Comparison of ENCODE assay signal across 8 cellular contexts in the genomic region with DNA sequence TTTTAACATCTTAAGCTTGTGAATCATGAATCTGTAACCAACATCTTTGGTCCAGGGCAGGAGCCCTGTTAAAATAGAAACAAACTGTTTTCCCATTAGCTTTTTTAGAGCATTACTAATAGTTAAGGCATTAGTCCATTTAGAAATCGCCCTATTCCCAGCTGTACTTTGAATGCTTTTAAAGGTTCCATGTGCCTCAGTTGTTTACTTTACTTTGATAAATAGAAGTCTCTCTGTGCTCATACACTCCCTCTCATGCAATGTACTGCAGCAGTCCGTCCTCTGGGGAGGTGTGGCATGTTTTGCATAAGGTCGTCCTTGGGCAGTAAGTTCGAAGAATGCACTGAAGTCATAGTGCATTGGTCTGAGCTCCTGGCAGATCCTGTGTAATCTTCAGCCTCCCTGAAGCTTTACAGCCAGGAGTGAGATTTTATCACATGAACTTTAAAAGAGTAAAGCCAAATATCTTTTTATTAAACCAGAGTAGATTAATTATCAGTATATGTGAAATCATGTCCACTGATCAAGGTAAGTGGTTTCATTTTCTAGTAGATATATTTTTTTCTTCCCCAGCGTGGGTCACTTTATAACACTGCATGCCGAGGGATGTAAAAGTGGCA.
DNase-seq lines count a peak whose midpoint lies in the region; ATAC-seq, FAIRE-seq and TF ChIP-seq lines count a peak whose summit lies in the region.

No MANE protein-coding gene starts in this region.

- 6 to 8% (median 7%) methylated on average over 6 of the region's 6 CpGs for WGBS in stomach, 5 donors

- peaks cover 0 to 4% (median 0%) of the 10 kb centered on the region in 11 experiments; a peak in 1 of 22 replicates for H3K36me3 ChIP-seq in BLaER1 treated with 17β-estradiol and CSF1 and Interleukin-3, amounts not matched to agents 10 nM and 100 nM
- H3K36me3 ChIP-seq in Karpas-422 (ENCODE audit: insufficient read depth, low read length) = no peaks in the 10 kb centered on the region
- H3K36me3 ChIP-seq in kidney (ENCODE audit: control insufficient read depth in 1 of 2, insufficient read depth in 2 of 2, low read length in 2 of 2) = no peaks in the 10 kb centered on the region
- no peaks in the 10 kb centered on the region for H3K36me3 ChIP-seq in stomach

- H3K4me1 ChIP-seq in BLaER1 treated with 17β-estradiol and CSF1 and Interleukin-3, amounts not matched to agents 10 nM and 100 nM = peaks cover 27 to 47% (median 30%) of the 10 kb centered on the region in 10 experiments
- peaks cover 20% of the 10 kb centered on the region for H3K4me1 ChIP-seq in Karpas-422 (ENCODE audit: low read length)
- H3K4me1 ChIP-seq in kidney (ENCODE audit: control insufficient read depth in 1 of 2, insufficient read depth in 1 of 2, low read depth in 1 of 2, low read length in 2 of 2) = peaks cover 9 to 23% of the 10 kb centered on the region in 2 donors
- peaks cover 46 to 95% (median 67%) of the 10 kb centered on the region in 4 donors for H3K4me1 ChIP-seq in stomach

- H3K4me3 ChIP-seq in BLaER1 treated with 17β-estradiol and CSF1 and Interleukin-3, amounts not matched to agents 10 nM and 100 nM = peak overlapping the region in 8 of 10 experiments; percentile 26 to 67 (median 45); a peak in 13 of 20 replicates
- H3K4me3 ChIP-seq in Karpas-422 (ENCODE audit: low read length) (no peak overlapping the region), astrocyte of the spinal cord (ENCODE audit: low read depth, low read length) (peak overlapping the region; percentile 50), kidney (ENCODE audit: low read length in 2 of 2) (peak overlapping the region; percentile 57 to 85), stomach (peak overlapping the region; percentile 36 to 48 (median 38))

- H2AFZ ChIP-seq in Karpas-422 (ENCODE audit: low read length) = no peak overlapping the region

- no peaks in the 10 kb centered on the region for H3K9me2 ChIP-seq in Karpas-422 (replicated peaks; ENCODE audit: insufficient read depth, low read length)

- in situ Hi-C loops in astrocyte of the spinal cord (cut with HindIII; ENCODE audit: low sequenced_read_pairs) = no loop called here

- intact Hi-C loops in kidney (cut with DNase I) (no loop called here), stomach (cut with DNase I; ENCODE audit: low total_unique reads) (no loop called here)

- peak in 1 of 4 donors; percentile 31 for TF ChIP-seq POLR2A in stomach (IDR thresholded peaks at IDR 0.05)

- H3K9ac ChIP-seq in BLaER1 treated with 17β-estradiol and CSF1 and Interleukin-3, amounts not matched to agents 10 nM and 100 nM = peak overlapping the region in 8 of 11 experiments; percentile 21 to 82 (median 58); a peak in 13 of 22 replicates
- no peak overlapping the region for H3K9ac ChIP-seq in Karpas-422 (ENCODE audit: low read length)
- H3K9ac ChIP-seq in kidney (ENCODE audit: low read length in 2 of 2) = peak overlapping the region; percentile 48 to 56

- no peaks in the 10 kb centered on the region for H3K27me3 ChIP-seq in BLaER1 treated with 17β-estradiol and CSF1 and Interleukin-3, amounts not matched to agents 10 nM and 100 nM
- no peaks in the 10 kb centered on the region for H3K27me3 ChIP-seq in Karpas-422 (ENCODE audit: low read length)
- H3K27me3 ChIP-seq in stomach = no peaks in the 10 kb centered on the region

- TF ChIP-seq EP300 in stomach (IDR thresholded peaks at IDR 0.05) = no peak

- DNase-seq in Karpas-422 (peak; percentile 50), astrocyte of the spinal cord (ENCODE audit: low read depth, low spot score) (peak; percentile 95), kidney (no peak), stomach (peak; percentile 69)
- no peak for DNase-seq in stimulated activated CD4-positive, alpha-beta T cell treated with anti-CD3 and anti-CD28 coated beads, Interleukin-2, amount 100 ng/mL, for 24 hours

- peaks cover 0 to 19% (median 0%) of the 10 kb centered on the region in 11 experiments; a peak in 1 of 22 replicates for H4K20me1 ChIP-seq in BLaER1 treated with 17β-estradiol and CSF1 and Interleukin-3, amounts not matched to agents 10 nM and 100 nM
- no peaks in the 10 kb centered on the region for H4K20me1 ChIP-seq in Karpas-422 (ENCODE audit: insufficient read depth, low read depth, low read length)

- peak overlapping the region in 6 of 11 experiments; percentile 7 to 79 (median 45); a peak in 10 of 22 replicates for H3K27ac ChIP-seq in BLaER1 treated with 17β-estradiol and CSF1 and Interleukin-3, amounts not matched to agents 10 nM and 100 nM
- H3K27ac ChIP-seq in Karpas-422 (ENCODE audit: low read length) (no peak overlapping the region), kidney (ENCODE audit: low read depth in 2 of 2, low read length in 2 of 2) (peak overlapping the region; percentile 55 to 78), stomach (peak overlapping the region; percentile 78 to 89 (median 83))

- ATAC-seq in GM19463 (IDR thresholded peaks at IDR 0.05; ENCODE audit: unreplicated experiment) (peak; percentile 66), HG02852 (IDR thresholded peaks at IDR 0.05; ENCODE audit: unreplicated experiment) (no peak)

- no peaks in the 10 kb centered on the region for H3K79me2 ChIP-seq in Karpas-422 (ENCODE audit: low read length)

- TF ChIP-seq CTCF in astrocyte of the spinal cord (IDR thresholded peaks at IDR 0.05; ENCODE audit: low read depth, low read length) (no peak), kidney (IDR thresholded peaks at IDR 0.05; ENCODE audit: borderline replicate concordance, extremely low read depth, insufficient read depth) (no peak), stomach (IDR thresholded peaks at IDR 0.05) (peak in 1 of 7 experiments; percentile 11)

- peak; percentile 53 for FAIRE-seq in kidney (lab: Jason Lieb, UNC)

- H3K9me3 ChIP-seq in BLaER1 treated with 17β-estradiol and CSF1 and Interleukin-3, amounts not matched to agents 10 nM and 100 nM (replicated peaks in 1 of 11) = no peaks in the 10 kb centered on the region
- H3K9me3 ChIP-seq in Karpas-422 (ENCODE audit: low read length) (no peaks in the 10 kb centered on the region), kidney (ENCODE audit: control insufficient read depth in 1 of 2, low read length in 2 of 2) (no peaks in the 10 kb centered on the region), stomach (no peaks in the 10 kb centered on the region)

- peak overlapping the region; percentile 64 to 91 (median 77) for H3K4me2 ChIP-seq in BLaER1 treated with 17β-estradiol and CSF1 and Interleukin-3, amounts not matched to agents 10 nM and 100 nM
- H3K4me2 ChIP-seq in Karpas-422 (ENCODE audit: low read depth, low read length, poor library complexity, severe bottlenecking) = peak overlapping the region; percentile 32

Comparison
In these comparisons a context has a peak if more than half of its experiments do, and no peak if none do; other contexts are left out.
1. DNase-seq: peak in Karpas-422 (single experiment), astrocyte of the spinal cord (single experiment) and stomach (single experiment); none in kidney (single experiment) and stimulated activated CD4-positive, alpha-beta T cell treated with anti-CD3 and anti-CD28 coated beads, Interleukin-2, amount 100 ng/mL, for 24 hours (0 of 2).